Comparison of ENCODE assay signal across 14 cellular contexts in the genomic region with DNA sequence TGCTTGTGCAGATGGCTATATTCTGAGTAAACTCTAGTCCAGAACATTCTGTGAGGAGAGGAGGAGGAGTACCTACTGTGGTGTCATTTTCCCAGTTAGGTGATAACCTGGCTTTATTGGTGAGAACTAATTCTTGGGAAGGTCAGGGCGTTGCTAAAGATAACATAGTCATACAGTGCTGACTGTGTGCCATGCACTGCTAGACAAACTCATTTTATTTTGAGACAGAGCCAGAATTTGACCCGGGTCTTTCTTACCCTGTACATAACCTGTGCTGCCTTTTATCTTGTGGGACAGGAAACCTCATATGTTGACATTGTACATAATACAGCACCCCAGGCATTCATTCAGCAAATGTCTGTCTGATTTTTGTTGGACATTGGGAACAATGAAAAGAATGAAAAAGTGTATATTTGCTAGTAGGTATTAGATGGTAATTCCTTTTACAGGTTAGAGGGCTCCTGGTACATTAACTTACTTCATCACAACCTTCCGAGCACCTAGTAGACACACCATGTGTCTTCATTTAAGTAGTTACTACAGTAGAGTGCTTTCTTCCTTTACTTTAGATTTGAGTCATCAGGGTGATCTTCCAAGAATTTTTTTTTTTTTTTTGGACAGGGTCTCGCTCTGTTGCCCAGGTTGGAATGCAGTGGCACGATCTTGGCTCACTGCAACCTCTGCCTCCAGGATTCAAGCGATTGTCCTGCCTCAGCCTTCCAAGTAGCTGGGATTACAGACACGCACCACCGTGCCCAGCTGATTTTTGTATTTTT.
DNase-seq lines count a peak whose midpoint lies in the region; ATAC-seq and TF ChIP-seq lines count a peak whose summit lies in the region.
"Had no signal": no experiment of that assay in that cellular context is flagged by ENCODE, and none has a peak within 500 bp of the region (broad histone marks: within the 10 kb centered on the region; RNA-seq: fewer than 3 reads in every experiment).

No MANE protein-coding gene starts in this region.

- peak; percentile 59 for ATAC-seq in Right ventricle myocardium superior (ENCODE audit: poor library complexity)
- peak; percentile 9 for ATAC-seq in esophagus mucosa
- no peak for ATAC-seq in HG03342 (IDR thresholded peaks at IDR 0.05; ENCODE audit: unreplicated experiment)
- ATAC-seq: activated CD8-positive, alpha-beta T cell treated with anti-CD3 and anti-CD28 coated beads for 36 hours; natural killer cell treated with Interleukin-12 subunit alpha and Interleukin-12 subunit beta and Interleukin-15 and Interleukin-18, amount 100 ng/mL, for 72 hours had no signal

- DNase-seq in Right ventricle myocardium superior (no peak), right atrium auricular region (ENCODE audit: low spot score) (no peak), NCI-H146 treated with DMSO at 0.1 percent for 48 hours (lab: John Stamatoyannopoulos, UW; ENCODE audit: unreplicated experiment) (peak; percentile 65), renal cortical epithelial cell (ENCODE audit: low read depth) (peak; percentile 54), globus pallidus (ENCODE audit: low spot score) (no peak), A172 (ENCODE audit: low spot score) (no peak)
- DNase-seq: activated CD8-positive, alpha-beta T cell treated with anti-CD3 and anti-CD28 coated beads for 36 hours; anterior cingulate cortex; dermis blood vessel endothelial cell; NCI-H1694 treated with DMSO at 0.1 percent for 48 hours; NCI-H510A treated with DMSO at 0.1 percent for 48 hours had no signal

- H3K4me3 ChIP-seq in right atrium auricular region = no peak overlapping the region

- H3K27me3 ChIP-seq in right atrium auricular region = no peaks in the 10 kb centered on the region

- intact Hi-C loops in Right ventricle myocardium superior (cut with DNase I) = no loop called here

- H3K4me1 ChIP-seq in right atrium auricular region = peaks cover 0 to 25% of the 10 kb centered on the region in 2 donors

- TF ChIP-seq CTCF in right atrium auricular region (IDR thresholded peaks at IDR 0.05) = no peak

- no peak overlapping the region for H3K27ac ChIP-seq in right atrium auricular region

- H3K36me3 ChIP-seq in right atrium auricular region = no peaks in the 10 kb centered on the region

- H3K9me3 ChIP-seq in right atrium auricular region = no peaks in the 10 kb centered on the region

Comparison
In these comparisons a context has a peak if more than half of its experiments do, and no peak if none do; other contexts are left out.
1. DNase-seq: peak in NCI-H146 treated with DMSO at 0.1 percent for 48 hours (single experiment) and renal cortical epithelial cell (single experiment); none in Right ventricle myocardium superior (single experiment), right atrium auricular region (single experiment), globus pallidus (single experiment) and A172 (single experiment).